ENCODE assay signal across 9 cellular contexts in the genomic region with DNA sequence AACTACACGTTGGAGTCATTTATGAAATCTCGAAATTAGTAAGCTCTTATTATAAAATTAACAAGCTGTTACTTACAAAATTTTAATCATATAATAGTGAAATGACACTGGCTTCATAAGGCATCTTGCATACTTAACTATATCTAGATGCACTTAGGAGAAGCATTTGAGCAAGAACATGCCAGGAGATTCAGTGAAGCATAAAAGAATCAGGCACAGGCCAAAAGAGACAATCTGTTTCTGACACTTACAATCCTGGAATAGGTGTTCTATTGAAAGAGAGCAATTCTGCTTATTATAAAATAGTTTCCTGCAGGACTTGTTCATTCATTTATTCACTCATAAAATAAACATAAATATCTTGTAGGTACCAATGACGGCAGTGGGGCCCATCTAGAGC.
"Had no signal": no experiment of that assay in that cellular context is flagged by ENCODE, and none has a peak within 500 bp of the region (broad histone marks: within the 10 kb centered on the region; RNA-seq: fewer than 3 reads in every experiment).

No MANE protein-coding gene starts in this region.

- H3K4me3 ChIP-seq: PC-9, SJSA1 had no signal

- H3K9me3 ChIP-seq: SJSA1, SK-N-SH had no signal

- H3K36me3 ChIP-seq: SJSA1 had no signal

- H3K4me1 Mint-ChIP-seq: T-cell had no signal

- H3K4me3 Mint-ChIP-seq: T-cell had no signal

- ATAC-seq: T-cell had no signal

- H3K36me3 Mint-ChIP-seq: T-cell had no signal

- H3K27ac Mint-ChIP-seq: T-cell had no signal

- H3K27ac ChIP-seq: HL-60, PC-9, SJSA1 had no signal

- H3K27me3 Mint-ChIP-seq: T-cell had no signal

- H3K27me3 ChIP-seq: SJSA1 had no signal

- H3K4me1 ChIP-seq: SJSA1 had no signal

- DNase-seq: NCI-H187; NK-92 treated with Interleukin-12 subunit alpha and Interleukin-12 subunit beta, amount 100 ng/mL, for 24 hours; RPMI8226; SIG-M5; SK-N-SH; T-cell had no signal
